20 cellular contexts compared by ENCODE assay signal in genomic region chr3:81695302-81695701, GRCh38.
DNase-seq lines count a peak whose midpoint lies in the region; ATAC-seq, FAIRE-seq and TF ChIP-seq lines count a peak whose summit lies in the region.
"Had no signal": no experiment of that assay in that cellular context is flagged by ENCODE, and none has a peak within 500 bp of the region (broad histone marks: within the 10 kb centered on the region; RNA-seq: fewer than 3 reads in every experiment).

No MANE protein-coding gene starts in this region.

- no peak overlapping the region for H2AFZ ChIP-seq in GM12878 (ENCODE audit: control insufficient read depth, low read depth, low read length)

- H3K27me3 ChIP-seq in GM12878 (replicated peaks in 1 of 2; ENCODE audit: control insufficient read depth in 2 of 2, insufficient read depth in 2 of 2, low read length in 1 of 2) (no peaks in the 10 kb centered on the region), pancreas (no peaks in the 10 kb centered on the region)

- no TSS peak for BruUV-seq in GM12878 (replicated peaks; lab: Mats Ljungman, UMichigan)

- intact Hi-C loops in GM12878 (cut with micrococcal nuclease; ENCODE audit: unreplicated experiment) = no loop called here
- intact Hi-C loops in pancreas (cut with DNase I) = no loop called here
- intact Hi-C loops in CD14-positive monocyte (cut with micrococcal nuclease) = no loop called here

- 94% methylated on average over 2 of the region's 2 CpGs for WGBS in GM12878 (ENCODE audit: insufficient coverage, insufficient replicate concordance, low lambda C conversion rate, missing lambda C conversion rate)
- WGBS in pancreas, 2 donors = 98% methylated on average over 2 of the region's 2 CpGs

- RAD21 ChIA-PET in GM12878 (lab: Charles Lee; ENCODE audit: unreplicated experiment) = interaction anchor here (1.8 kb wide), 1 partner anchor 65 kb away, joined by 3 read pairs; no protein-coding TSS in a partner anchor

- no peak for DNase-seq in GM12878 (ENCODE audit: low read depth, low spot score)
- no peak for DNase-seq in pancreas
- DNase-seq in CD14-positive monocyte (ENCODE audit: low spot score) = no peak
- DNase-seq in HCEC 1CT = no peak
- DNase-seq: ACHN; C1 segment of cervical spinal cord; CD4-positive, alpha-beta memory T cell; DND-41; GDM1; Karpas-422; MM.1S had no signal

- peaks cover 0 to 4% (median 0%) of the 10 kb centered on the region in 7 donors for H3K9me3 Mint-ChIP-seq in CD14-positive monocyte
- H3K9me3 Mint-ChIP-seq: CD4-positive, alpha-beta memory T cell had no signal

- H3K36me3 ChIP-seq in GM12878 (ENCODE audit: control insufficient read depth in 2 of 2, insufficient read depth in 2 of 2, low read length in 1 of 2) = no peaks in the 10 kb centered on the region
- H3K36me3 ChIP-seq in pancreas = no peaks in the 10 kb centered on the region

- H3K27ac Mint-ChIP-seq in CD14-positive monocyte = no peak overlapping the region
- H3K27ac Mint-ChIP-seq: B cell; CD4-positive, alpha-beta memory T cell had no signal

- peaks cover 16 to 22% of the 10 kb centered on the region in 2 donors for H3K36me3 Mint-ChIP-seq in CD14-positive monocyte

- H3K9me3 ChIP-seq in GM12878 (replicated peaks; ENCODE audit: control insufficient read depth, insufficient read depth, low read length) (peaks cover 2% of the 10 kb centered on the region; the same call in 2 of the 3 replicates), pancreas (no peaks in the 10 kb centered on the region)

- POLR2A ChIA-PET in GM12878 (lab: Charles Lee) = no interaction called here

- H3K9ac ChIP-seq in GM12878 (ENCODE audit: control insufficient read depth, insufficient read depth, low read length) = no peak overlapping the region

- ATAC-seq in GM18511 (IDR thresholded peaks at IDR 0.05; ENCODE audit: unreplicated experiment) (peak; percentile 71), HG02678 (IDR thresholded peaks at IDR 0.05; ENCODE audit: unreplicated experiment) (peak; percentile 57), HG03354 (IDR thresholded peaks at IDR 0.05; ENCODE audit: poor library complexity, severe bottlenecking, unreplicated experiment) (peak; percentile 50), GM12878 (peak; percentile 69), pancreas (no peak), GM21576 (IDR thresholded peaks at IDR 0.05; ENCODE audit: unreplicated experiment) (no peak)
- ATAC-seq: HCT116, K562 had no signal

- no peaks in the 10 kb centered on the region for H3K79me2 ChIP-seq in GM12878 (ENCODE audit: control insufficient read depth, insufficient read depth, low read length)

- CTCF ChIA-PET in GM12878 (lab: Yijun Ruan, JAX) = interaction anchor here (1.2 to 1.3 kb wide), 2 partner anchors 16 to 67 kb away, joined by 3 to 4 read pairs; no protein-coding TSS in a partner anchor

- TF ChIP-seq CTCF in GM12878 (IDR thresholded peaks at IDR 0.05 in 2 of 3, conservative IDR thresholded peaks at IDR 0.05 in 1 of 3; ENCODE audit: control insufficient read depth in 2 of 3, extremely low read depth in 1 of 3, insufficient read depth in 1 of 3, low read depth in 3 of 3, low read length in 3 of 3) = no peak
- no peak for TF ChIP-seq CTCF in pancreas (IDR thresholded peaks at IDR 0.05)
- no peak for TF ChIP-seq CTCF in CD14-positive monocyte (IDR thresholded peaks at IDR 0.05)

- H3K4me3 Mint-ChIP-seq in CD14-positive monocyte = no peak overlapping the region
- H3K4me3 Mint-ChIP-seq: B cell; CD4-positive, alpha-beta memory T cell had no signal

- FAIRE-seq in GM12878 (lab: Jason Lieb, UNC) (no peak), pancreas (lab: Jason Lieb, UNC) (no peak)
- FAIRE-seq: D721Med, K562 had no signal

- H3K4me1 Mint-ChIP-seq in CD14-positive monocyte = peaks cover 6% of the 10 kb centered on the region
- H3K4me1 Mint-ChIP-seq: B cell; CD4-positive, alpha-beta memory T cell had no signal

- no peaks in the 10 kb centered on the region for H3K4me1 ChIP-seq in GM12878 (ENCODE audit: control insufficient read depth, insufficient read depth, low read length)
- H3K4me1 ChIP-seq in pancreas = no peaks in the 10 kb centered on the region

- H3K27ac ChIP-seq in GM12878 (ENCODE audit: control insufficient read depth, insufficient read depth) (no peak overlapping the region), pancreas (no peak overlapping the region)
- H3K27ac ChIP-seq: HL-60 had no signal

- TF ChIP-seq RAD21 in GM12878 (IDR thresholded peaks at IDR 0.05; ENCODE audit: insufficient read depth, low read depth, low read length) = no peak

- H4K20me1 ChIP-seq in GM12878 (ENCODE audit: control insufficient read depth, insufficient read depth) = no peaks in the 10 kb centered on the region

- H3K4me2 ChIP-seq in GM12878 (ENCODE audit: control insufficient read depth, insufficient read depth) = no peak overlapping the region

- H3K27me3 Mint-ChIP-seq in CD14-positive monocyte (ENCODE audit: low read depth in 3 of 3) = peaks cover 0 to 2% (median 0%) of the 10 kb centered on the region in 3 donors
- H3K27me3 Mint-ChIP-seq: B cell; CD4-positive, alpha-beta memory T cell had no signal

- in situ Hi-C loops in GM12878 (cut with MboI) = no loop called here

- TF ChIP-seq POLR2A in GM12878 (IDR thresholded peaks at IDR 0.05; ENCODE audit: low read depth, low read length) = no peak

- H3K4me3 ChIP-seq in GM12878 (no peak overlapping the region), pancreas (no peak overlapping the region)
- H3K4me3 ChIP-seq: K562 had no signal

- no peak for TF ChIP-seq EP300 in GM12878 (IDR thresholded peaks at IDR 0.05; ENCODE audit: borderline replicate concordance in 1 of 2, control insufficient read depth in 1 of 2, low read depth in 2 of 2, low read length in 2 of 2)

- SMC1A ChIA-PET in GM12878 (lab: Charles Lee; ENCODE audit: uncharacterized antibody, unreplicated experiment) = interaction anchor here (0.9 to 1.6 kb wide), 3 partner anchors 10 to 56 kb away, joined by 3 read pairs; no protein-coding TSS in a partner anchor

TF ChIP-seq in GM12878, 131 proteins besides CTCF, POLR2A, EP300 and RAD21:
- TF ChIP-seq BCLAF1 (IDR thresholded peaks at IDR 0.05) = no peak
- no peak for TF ChIP-seq BCL3 (IDR thresholded peaks at IDR 0.05; ENCODE audit: borderline replicate concordance, insufficient read depth, low read depth, low read length, poor library complexity, severe bottlenecking)
- TF ChIP-seq RELB (IDR thresholded peaks at IDR 0.05; ENCODE audit: low read depth) = no peak
- no peak for TF ChIP-seq RELA (IDR thresholded peaks at IDR 0.05; ENCODE audit: borderline replicate concordance, partially characterized antibody)
- no peak for TF ChIP-seq IRF4 (IDR thresholded peaks at IDR 0.05; ENCODE audit: low read depth, low read length)
- TF ChIP-seq STAT1 (conservative IDR thresholded peaks at IDR 0.05) = no peak
- TF ChIP-seq MTA2 (IDR thresholded peaks at IDR 0.05; ENCODE audit: low read depth) = peak; percentile 21; the same call in 1 of the 2 replicates
- TF ChIP-seq RUNX3 (IDR thresholded peaks at IDR 0.05; ENCODE audit: low read length) = peak; percentile 38; the same call in 1 of the 2 replicates
- no peak for TF ChIP-seq BHLHE40 (IDR thresholded peaks at IDR 0.05; ENCODE audit: borderline replicate concordance in 1 of 2, low read depth in 2 of 2, low read length in 1 of 2)
- TF ChIP-seq TCF3 (IDR thresholded peaks at IDR 0.05; ENCODE audit: borderline replicate concordance, insufficient read depth, low read depth, low read length) = no peak
- no peak for TF ChIP-seq YBX1 (IDR thresholded peaks at IDR 0.05)
- no peak for TF ChIP-seq HDAC2 (IDR thresholded peaks at IDR 0.05)

Comparison
In these comparisons a context has a peak if more than half of its experiments do, and no peak if none do; other contexts are left out.
1. ATAC-seq: peak in GM18511 (single experiment), HG02678 (single experiment), HG03354 (single experiment) and GM12878 (single experiment); none in pancreas (0 of 4) and GM21576 (single experiment).